Comparison of ENCODE assay signal across 20 cellular contexts in the genomic region with DNA sequence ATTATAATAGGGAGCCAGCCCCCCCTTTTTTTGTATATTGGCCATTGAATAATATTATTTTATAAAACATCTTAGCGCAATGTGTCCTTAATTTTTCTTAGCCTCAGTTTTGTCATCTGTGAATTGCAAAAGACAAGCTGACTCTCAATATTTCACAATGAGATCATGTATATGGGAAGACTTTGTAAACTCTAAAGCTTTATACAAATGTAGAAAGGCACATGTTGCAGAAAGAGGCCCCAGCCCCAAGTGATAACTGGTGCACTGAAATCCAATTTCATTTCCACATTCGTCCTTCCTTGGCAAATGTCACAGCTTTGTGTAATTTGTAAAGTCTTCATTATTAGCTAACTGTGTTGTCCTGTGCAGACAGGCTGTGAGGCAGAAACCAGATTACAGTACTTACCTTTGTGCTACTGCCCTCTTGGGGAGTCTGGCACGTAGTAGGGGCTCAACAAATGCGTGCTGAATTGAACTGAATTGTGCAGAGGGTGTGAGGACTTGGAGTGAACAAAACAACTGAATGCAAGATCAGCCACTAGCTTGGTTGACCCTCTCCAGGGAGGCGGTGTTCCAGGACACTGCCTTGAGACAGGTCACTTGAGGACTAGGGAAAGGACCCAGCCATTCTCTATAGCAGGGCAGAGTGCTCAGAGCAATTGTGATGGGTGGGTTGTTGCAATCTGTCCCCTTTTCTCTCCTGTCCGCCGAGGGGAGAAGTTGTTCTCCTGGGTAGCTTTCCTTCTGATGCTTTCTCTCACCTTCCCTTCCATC.
"Had no signal": no experiment of that assay in that cellular context is flagged by ENCODE, and none has a peak within 500 bp of the region (broad histone marks: within the 10 kb centered on the region; RNA-seq: fewer than 3 reads in every experiment).

No MANE protein-coding gene starts in this region.

- H3K9me3 ChIP-seq: heart right ventricle, mucosa of descending colon, neutrophil, transverse colon had no signal

- ATAC-seq: esophagus mucosa; left colon; mucosa of descending colon; naive thymus-derived CD4-positive, alpha-beta T cell; stimulated activated naive B cell treated with anti-CD40 and anti-IgM and Interleukin-4, amounts not matched to agents 10 μg/mL and 1 μg/mL and 100 μg/mL, for 72 hours had no signal

- H3K36me3 ChIP-seq: heart right ventricle, neutrophil, transverse colon had no signal

- DNase-seq: activated CD4-positive, alpha-beta T cell treated with anti-CD3 and anti-CD28 coated beads, Interleukin-2, amount 50 U/mL, for 1 hour; activated CD4-positive, CD25-positive, alpha-beta regulatory T cell; activated CD8-positive, alpha-beta memory T cell treated with anti-CD3 and anti-CD28 coated beads for 24 hours; activated gamma-delta T cell treated with Interleukin-2 at 50 U/mL for 16 hours; activated naive CD8-positive, alpha-beta T cell treated with anti-CD3 and anti-CD28 coated beads for 36 hours; heart right ventricle; left colon; mammary epithelial cell; mucosa of descending colon; posterior cingulate gyrus; retina; stimulated activated CD4-positive, alpha-beta T cell treated with anti-CD3 and anti-CD28 coated beads, Interleukin-15, amount 100 ng/mL, for 24 hours; stimulated activated CD4-positive, alpha-beta T cell treated with anti-CD3 and anti-CD28 coated beads, Interleukin-4, amount 100 ng/mL, for 1 hour; stimulated activated naive B cell treated with anti-CD40 and anti-IgM and Interleukin-4, amounts not matched to agents 10 μg/mL and 1 μg/mL and 100 μg/mL, for 72 hours; transverse colon had no signal

- H3K4me3 ChIP-seq: coronary artery, heart right ventricle, mucosa of descending colon, skin epidermis, transverse colon had no signal

- H3K27me3 ChIP-seq: heart right ventricle, transverse colon had no signal

- H3K27ac ChIP-seq: neutrophil, transverse colon had no signal
